ENCODE assay signal across 6 cellular contexts in genomic region chr1:202517146-202517545, GRCh38.
A peak's percentile ranks its signal among the peaks of the same experiment; 100 is the strongest.
DNase-seq lines count a peak whose midpoint lies in the region; FAIRE-seq and TF ChIP-seq lines count a peak whose summit lies in the region.
"Not testable (repeated sequence)": the region's sequence is repeated elsewhere in the genome, so short reads cannot be mapped to it uniquely, and the experiment has no call there.

No MANE protein-coding gene starts in this region.

- not testable (repeated sequence) for H3K4me3 ChIP-seq in SK-N-SH (ENCODE audit: low read depth in 2 of 2, low read length in 1 of 2); cardiac muscle cell; smooth muscle cell; uterus

- H3K9me3 Mint-ChIP-seq in HFFc6, result not testable (repeated sequence)

- H3K27me3 ChIP-seq in SK-N-SH (ENCODE audit: insufficient read depth); cardiac muscle cell; smooth muscle cell (ENCODE audit: low read depth); uterus: not testable (repeated sequence)

- H3K4me1 ChIP-seq in SK-N-SH (ENCODE audit: control insufficient read depth in 1 of 2, insufficient read depth in 2 of 2, low read depth in 1 of 2, low read length in 1 of 2), result peaks cover 4 to 18% of the 10 kb centered on the region in 2 experiments
- H3K4me1 ChIP-seq in cardiac muscle cell (ENCODE audit: low read depth); smooth muscle cell (ENCODE audit: low read depth); uterus: not testable (repeated sequence)

- H3K27me3 Mint-ChIP-seq in HFFc6 (ENCODE audit: insufficient read depth), result not testable (repeated sequence)

- peak; percentile 7 for FAIRE-seq in TTC549 (lab: Jason Lieb, UNC)

- not testable (repeated sequence) for H3F3A ChIP-seq in SK-N-SH (replicated peaks; ENCODE audit: insufficient read depth); smooth muscle cell (ENCODE audit: low read depth)

- 93% methylated on average over 1 of the region's 1 CpG for WGBS in SK-N-SH (ENCODE audit: low lambda C conversion rate)
- WGBS in smooth muscle cell (ENCODE audit: low lambda C conversion rate), result 73% methylated on average over 1 of the region's 1 CpG

- POLR2A ChIA-PET in SK-N-SH (lab: Yijun Ruan, JAX), result not testable (repeated sequence)

- not testable (repeated sequence) for H3K36me3 ChIP-seq in SK-N-SH (replicated peaks in 1 of 2; ENCODE audit: control insufficient read depth in 1 of 2, insufficient read depth in 2 of 2, low read length in 1 of 2); smooth muscle cell (ENCODE audit: low read depth); uterus
- peaks cover 36% of the 10 kb centered on the region for H3K36me3 ChIP-seq in cardiac muscle cell

- H3K27ac Mint-ChIP-seq in HFFc6, result 0 out of 2 replicates have a peak overlapping the region, but pooled peaks have one; percentile 19

- H3K79me2 ChIP-seq in SK-N-SH (ENCODE audit: insufficient read depth); smooth muscle cell (ENCODE audit: low read depth): not testable (repeated sequence)

- H3K27ac ChIP-seq in SK-N-SH (ENCODE audit: low read depth in 2 of 2, low read length in 1 of 2) (peak overlapping the region; percentile 60 to 90; a peak in 2 of 4 replicates), cardiac muscle cell (peak overlapping the region; percentile 55), smooth muscle cell (ENCODE audit: low read depth) (peak overlapping the region; percentile 24), uterus (peak overlapping the region; percentile 70 to 75)

- TF ChIP-seq POLR2A in uterus (IDR thresholded peaks at IDR 0.05), result not testable (repeated sequence)

- not testable (repeated sequence) for H3K9me2 ChIP-seq in SK-N-SH

- H3K36me3 Mint-ChIP-seq in HFFc6 (ENCODE audit: low read depth), result not testable (repeated sequence)

- not testable (repeated sequence) for H3K4me2 ChIP-seq in SK-N-SH, smooth muscle cell

- H3K9me3 ChIP-seq in SK-N-SH; cardiac muscle cell (ENCODE audit: low read depth); smooth muscle cell (replicated peaks; ENCODE audit: low read depth); uterus: not testable (repeated sequence)

- H3K4me3 Mint-ChIP-seq in HFFc6, result not testable (repeated sequence)

- H3K9ac ChIP-seq in SK-N-SH; smooth muscle cell (ENCODE audit: low read depth): not testable (repeated sequence)

- TF ChIP-seq RAD21 in SK-N-SH (IDR thresholded peaks at IDR 0.05; ENCODE audit: low read length), result not testable (repeated sequence)

- intact Hi-C loops in uterus (cut with DNase I; ENCODE audit: low total_unique reads), result not testable (repeated sequence)

- H3K4me1 Mint-ChIP-seq in HFFc6 (ENCODE audit: low read depth), result peaks cover 59% of the 10 kb centered on the region

- DNase-seq in HFFc6; SK-N-SH; cardiac muscle cell (ENCODE audit: low read depth in 1 of 2, low spot score in 1 of 2); smooth muscle cell (lab: John Stamatoyannopoulos, UW; ENCODE audit: unreplicated experiment); uterus: not testable (repeated sequence)

- H2AFZ ChIP-seq in SK-N-SH (ENCODE audit: low read depth); smooth muscle cell (ENCODE audit: low read depth): not testable (repeated sequence)

- not testable (repeated sequence) for TF ChIP-seq EP300 in SK-N-SH (IDR thresholded peaks at IDR 0.05; ENCODE audit: borderline replicate concordance in 1 of 2, low read depth in 1 of 2, low read length in 1 of 2)

- CTCF ChIA-PET in SK-N-SH (lab: Yijun Ruan, JAX), result interaction anchor here (1.3 kb wide), 1 partner anchor 83 kb away, joined by 3 read pairs; no protein-coding TSS in a partner anchor

- H4K20me1 ChIP-seq in SK-N-SH (ENCODE audit: insufficient read depth); smooth muscle cell (ENCODE audit: low read depth): not testable (repeated sequence)

- not testable (repeated sequence) for TF ChIP-seq CTCF in HFFc6 (IDR thresholded peaks at IDR 0.05); SK-N-SH (IDR thresholded peaks at IDR 0.05); cardiac muscle cell (IDR thresholded peaks at IDR 0.05; ENCODE audit: low read depth, low read length); smooth muscle cell (IDR thresholded peaks at IDR 0.05; ENCODE audit: borderline replicate concordance, insufficient read depth, poor library complexity, severe bottlenecking); uterus (IDR thresholded peaks at IDR 0.05)

Comparison
In these comparisons a context has a peak if more than half of its experiments do, and no peak if none do; other contexts are left out.
1. H3K27ac ChIP-seq: peak in every context shown above with its lines; median percentile 75 in SK-N-SH; 72 in uterus; 55 in cardiac muscle cell; 24 in smooth muscle cell.